Comparison of ENCODE assay signal across 10 cellular contexts in the genomic region with DNA sequence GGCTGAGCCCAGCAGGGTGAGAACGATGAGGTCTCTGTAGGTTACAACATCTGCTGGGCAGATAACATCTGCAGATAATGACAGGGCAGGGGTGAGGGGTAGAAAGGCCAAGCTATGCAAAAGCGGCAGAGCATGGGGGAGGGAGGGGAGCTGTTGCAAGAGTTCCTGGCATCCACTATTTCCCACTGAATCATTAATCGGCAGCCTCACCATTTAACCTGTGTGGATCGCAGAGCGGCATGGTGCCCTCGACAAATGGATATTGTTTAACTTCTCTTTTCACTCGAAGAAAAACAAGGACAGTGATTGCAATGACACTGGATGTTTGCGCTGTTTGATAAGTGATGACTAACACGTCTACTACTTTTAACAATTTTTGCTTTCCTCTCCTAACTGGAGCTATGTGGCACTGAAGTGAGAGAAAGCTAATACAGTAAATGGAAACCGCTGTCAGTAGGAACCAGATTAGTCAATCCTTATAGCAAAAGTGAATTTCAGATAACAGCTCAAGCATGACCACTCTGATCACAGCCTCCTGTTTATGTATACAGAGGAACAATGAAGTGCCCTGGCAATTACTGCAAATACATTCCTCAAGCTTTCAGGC.
DNase-seq lines count a peak whose midpoint lies in the region; ATAC-seq, FAIRE-seq and TF ChIP-seq lines count a peak whose summit lies in the region.
"Had no signal": no experiment of that assay in that cellular context is flagged by ENCODE, and none has a peak within 500 bp of the region (broad histone marks: within the 10 kb centered on the region; RNA-seq: fewer than 3 reads in every experiment).

No MANE protein-coding gene starts in this region.

- no peak overlapping the region for H3K27ac Mint-ChIP-seq in T-helper 17 cell
- H3K27ac Mint-ChIP-seq in activated naive CD8-positive, alpha-beta T cell treated with anti-CD3 and anti-CD28 coated beads for 36 hours = no peak overlapping the region
- H3K27ac Mint-ChIP-seq in activated naive CD4-positive, alpha-beta T cell treated with anti-CD3 and anti-CD28 coated beads, Interleukin-2, amount 50 U/mL, for 72 hours = no peak overlapping the region

- H3K9me3 Mint-ChIP-seq in activated naive CD8-positive, alpha-beta T cell treated with anti-CD3 and anti-CD28 coated beads for 36 hours = no peaks in the 10 kb centered on the region
- H3K9me3 Mint-ChIP-seq in activated naive CD4-positive, alpha-beta T cell treated with anti-CD3 and anti-CD28 coated beads, Interleukin-2, amount 50 U/mL, for 72 hours = no peaks in the 10 kb centered on the region

- peak; percentile 86 for DNase-seq in H4 (ENCODE audit: low spot score)
- peak; percentile 93 for DNase-seq in NCI-H2029 treated with DMSO at 0.1 percent for 48 hours (lab: John Stamatoyannopoulos, UW)
- DNase-seq in astrocyte of the spinal cord (ENCODE audit: low read depth, low spot score) = peak; percentile 1
- peak in 2 of 6 donors; percentile 2 to 15 for DNase-seq in pancreas
- DNase-seq in T-helper 17 cell = no peak
- no peak for DNase-seq in activated naive CD8-positive, alpha-beta T cell treated with anti-CD3 and anti-CD28 coated beads for 36 hours
- DNase-seq in activated naive CD4-positive, alpha-beta T cell treated with anti-CD3 and anti-CD28 coated beads, Interleukin-2, amount 50 U/mL, for 72 hours (ENCODE audit: low spot score in 2 of 2) = no peak
- no peak for DNase-seq in KG1 (lab: John Stamatoyannopoulos, UW)
- DNase-seq: activated naive CD4-positive, alpha-beta T cell treated with Interleukin-2 at 50 U/mL for 16 hours; effector memory CD4-positive, alpha-beta T cell had no signal

- intact Hi-C loops in pancreas (cut with DNase I) = no loop called here

- no peaks in the 10 kb centered on the region for H3K36me3 Mint-ChIP-seq in T-helper 17 cell (ENCODE audit: low read depth)
- H3K36me3 Mint-ChIP-seq in activated naive CD8-positive, alpha-beta T cell treated with anti-CD3 and anti-CD28 coated beads for 36 hours = no peaks in the 10 kb centered on the region
- H3K36me3 Mint-ChIP-seq in activated naive CD4-positive, alpha-beta T cell treated with anti-CD3 and anti-CD28 coated beads, Interleukin-2, amount 50 U/mL, for 72 hours = no peaks in the 10 kb centered on the region

- no peaks in the 10 kb centered on the region for H3K27me3 ChIP-seq in pancreas

- H3K27ac ChIP-seq in pancreas = no peak overlapping the region

- TF ChIP-seq CTCF in astrocyte of the spinal cord (IDR thresholded peaks at IDR 0.05; ENCODE audit: low read depth, low read length) = no peak
- TF ChIP-seq CTCF in pancreas (IDR thresholded peaks at IDR 0.05) = no peak

- no peaks in the 10 kb centered on the region for H3K9me3 ChIP-seq in pancreas
- no peaks in the 10 kb centered on the region for H3K9me3 ChIP-seq in T-helper 17 cell (ENCODE audit: control insufficient read depth, low read length, poor library complexity, severe bottlenecking)

- no peaks in the 10 kb centered on the region for H3K36me3 ChIP-seq in pancreas

- FAIRE-seq in pancreas (lab: Jason Lieb, UNC) = no peak

- H3K4me3 ChIP-seq in astrocyte of the spinal cord (ENCODE audit: low read depth, low read length) (no peak overlapping the region), pancreas (no peak overlapping the region)

- H3K27me3 Mint-ChIP-seq in T-helper 17 cell = no peaks in the 10 kb centered on the region
- H3K27me3 Mint-ChIP-seq in activated naive CD8-positive, alpha-beta T cell treated with anti-CD3 and anti-CD28 coated beads for 36 hours = no peaks in the 10 kb centered on the region

- no peaks in the 10 kb centered on the region for H3K4me1 Mint-ChIP-seq in T-helper 17 cell
- no peaks in the 10 kb centered on the region for H3K4me1 Mint-ChIP-seq in activated naive CD8-positive, alpha-beta T cell treated with anti-CD3 and anti-CD28 coated beads for 36 hours

- in situ Hi-C loops in astrocyte of the spinal cord (cut with HindIII; ENCODE audit: low sequenced_read_pairs) = no loop called here

- ATAC-seq in pancreas = peak in 3 of 4 donors; percentile 58 to 66 (median 60)
- no peak for ATAC-seq in T-helper 17 cell
- no peak for ATAC-seq in activated naive CD4-positive, alpha-beta T cell treated with anti-CD3 and anti-CD28 coated beads, Interleukin-2, amount 50 U/mL, for 72 hours

- 16 to 21% methylated on average over 10 of the region's 10 CpGs for WGBS in pancreas, 2 donors

- H3K4me3 Mint-ChIP-seq in T-helper 17 cell = no peak overlapping the region
- no peak overlapping the region for H3K4me3 Mint-ChIP-seq in activated naive CD8-positive, alpha-beta T cell treated with anti-CD3 and anti-CD28 coated beads for 36 hours

- H3K4me1 ChIP-seq in pancreas = no peaks in the 10 kb centered on the region

Comparison
In these comparisons a context has a peak if more than half of its experiments do, and no peak if none do; other contexts are left out.
1. DNase-seq: peak in H4 (single experiment), NCI-H2029 treated with DMSO at 0.1 percent for 48 hours (single experiment) and astrocyte of the spinal cord (single experiment); none in T-helper 17 cell (0 of 3), activated naive CD8-positive, alpha-beta T cell treated with anti-CD3 and anti-CD28 coated beads for 36 hours (single experiment), activated naive CD4-positive, alpha-beta T cell treated with anti-CD3 and anti-CD28 coated beads, Interleukin-2, amount 50 U/mL, for 72 hours (0 of 2) and KG1 (single experiment).
2. ATAC-seq: peak in pancreas (3 of 4); none in T-helper 17 cell (single experiment) and activated naive CD4-positive, alpha-beta T cell treated with anti-CD3 and anti-CD28 coated beads, Interleukin-2, amount 50 U/mL, for 72 hours (0 of 2).